In the genomic region with DNA sequence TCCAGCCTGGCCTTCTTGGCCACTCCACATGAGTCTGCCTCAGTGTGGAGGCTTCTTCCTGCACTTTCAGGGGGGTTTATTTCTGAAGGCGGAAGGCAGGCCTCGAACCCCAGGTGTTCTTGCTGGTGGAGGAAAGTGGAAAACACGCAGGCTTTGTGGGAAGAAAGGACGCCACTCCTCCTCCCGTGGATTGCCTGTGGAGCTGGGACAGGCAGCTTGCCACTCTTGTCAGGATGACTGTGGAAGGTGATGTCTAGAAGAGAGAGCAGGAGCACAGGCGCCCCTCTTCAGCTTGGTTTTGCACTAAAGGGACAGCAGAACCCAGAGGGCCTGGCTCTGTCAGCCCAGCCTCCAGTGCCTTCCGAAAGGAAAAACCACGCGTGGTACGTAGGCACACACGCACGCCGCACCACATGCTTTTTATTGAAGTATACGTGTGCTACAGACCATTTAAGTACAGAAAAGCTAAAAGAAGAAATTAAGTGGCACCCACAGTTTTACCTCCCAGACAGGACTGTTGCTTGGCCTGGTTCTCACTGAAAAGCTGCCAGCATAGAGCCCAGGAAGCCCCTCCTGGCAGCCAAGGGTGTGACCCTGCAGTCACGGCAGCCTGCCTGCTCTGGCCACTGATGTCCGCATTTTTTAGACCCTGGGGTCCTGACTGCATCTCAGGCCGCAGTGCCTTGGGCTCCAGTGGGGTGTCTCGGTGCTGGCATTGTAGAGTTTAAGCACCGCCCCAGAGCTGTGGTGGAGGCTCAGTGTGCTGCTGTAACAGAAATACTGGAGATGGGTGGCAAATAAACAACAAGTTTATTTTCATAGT, we compare ENCODE assay signal across 12 cellular contexts. TPM values are rescaled to one million over a fixed set of nuclear protein-coding genes. Genes with fewer than 3 reads are reported as not detected.
DNase-seq lines count a peak whose midpoint lies in the region; ATAC-seq and TF ChIP-seq lines count a peak whose summit lies in the region.
"Had no signal": no experiment of that assay in that cellular context is flagged by ENCODE, and none has a peak within 500 bp of the region (broad histone marks: within the 10 kb centered on the region; RNA-seq: fewer than 3 reads in every experiment).

No MANE protein-coding gene starts in this region.

- no peak overlapping the region for H3K4ac ChIP-seq in mesenchymal stem cell (ENCODE audit: low read depth in 1 of 2, low read length in 2 of 2)

- no peaks in the 10 kb centered on the region for H3K9me3 ChIP-seq in heart right ventricle
- H3K9me3 ChIP-seq in mesenchymal stem cell (ENCODE audit: control insufficient read depth, low read length) = no peaks in the 10 kb centered on the region
- H3K9me3 ChIP-seq in transverse colon = no peaks in the 10 kb centered on the region
- H3K9me3 ChIP-seq: adrenal gland, vagina had no signal

- H2BK12ac ChIP-seq in mesenchymal stem cell (ENCODE audit: low read length in 2 of 2) = no peak overlapping the region

- peak overlapping the region; percentile 99 for H3K27ac Mint-ChIP-seq in activated CD8-positive, alpha-beta T cell treated with anti-CD3 and anti-CD28 coated beads for 36 hours
- H3K27ac Mint-ChIP-seq: mesothelial cell of epicardium had no signal

- no peak overlapping the region for H2BK15ac ChIP-seq in mesenchymal stem cell (ENCODE audit: low read depth, poor library complexity, severe bottlenecking)

- no peak overlapping the region for H4K8ac ChIP-seq in mesenchymal stem cell (ENCODE audit: low read length)

- H2BK120ac ChIP-seq in mesenchymal stem cell (ENCODE audit: low read depth, low read length) = peak overlapping the region; percentile 9

- no peak overlapping the region for H3K9ac ChIP-seq in mesenchymal stem cell (ENCODE audit: low read length)

- no peak overlapping the region for H4K91ac ChIP-seq in mesenchymal stem cell (ENCODE audit: low read length)

- 79 to 85% methylated on average over 19 of the region's 19 CpGs for WGBS in heart right ventricle, 2 donors
- WGBS in mesenchymal stem cell = 96% methylated on average over 19 of the region's 19 CpGs
- 92% methylated on average over 19 of the region's 19 CpGs; no CpG with 5 or more reads in 1 of the 2 donors for WGBS in transverse colon (ENCODE audit: low coverage in 1 of 2), 2 donors

- ATAC-seq in heart right ventricle (no peak), Right ventricle myocardium inferior (no peak)
- ATAC-seq in activated CD8-positive, alpha-beta T cell treated with anti-CD3 and anti-CD28 coated beads for 36 hours = no peak

- in situ Hi-C loops in transverse colon (cut with MboI; ENCODE audit: low pct_ligation_motif_present in 1 of 4, low pct_unique_long_range_greater_than_20kb in 1 of 4, low sequenced_read_pairs in 3 of 4) = no loop called here

- TF ChIP-seq CTCF in heart right ventricle (IDR thresholded peaks at IDR 0.05) = no peak
- TF ChIP-seq CTCF in activated CD8-positive, alpha-beta T cell treated with anti-CD3 and anti-CD28 coated beads for 36 hours (IDR thresholded peaks at IDR 0.05) = no peak
- no peak for TF ChIP-seq CTCF in transverse colon (IDR thresholded peaks at IDR 0.05)

- no peaks in the 10 kb centered on the region for H3K9me3 Mint-ChIP-seq in activated CD8-positive, alpha-beta T cell treated with anti-CD3 and anti-CD28 coated beads for 36 hours
- H3K9me3 Mint-ChIP-seq: mesothelial cell of epicardium had no signal

- peaks cover 84% of the 10 kb centered on the region for H3K4me1 Mint-ChIP-seq in activated CD8-positive, alpha-beta T cell treated with anti-CD3 and anti-CD28 coated beads for 36 hours (ENCODE audit: low read depth)

- H3K36me3 Mint-ChIP-seq in activated CD8-positive, alpha-beta T cell treated with anti-CD3 and anti-CD28 coated beads for 36 hours (ENCODE audit: low read depth) = peaks cover 64% of the 10 kb centered on the region
- H3K36me3 Mint-ChIP-seq: mesothelial cell of epicardium had no signal

- DNase-seq in heart right ventricle (no peak), Right ventricle myocardium inferior (ENCODE audit: missing footprints) (no peak), mesenchymal stem cell (no peak), transverse colon (no peak), CD1c-positive myeloid dendritic cell (ENCODE audit: extremely low spot score) (no peak), globus pallidus (ENCODE audit: low spot score) (no peak), NCI-H1092 treated with DMSO at 0.1 percent for 48 hours (lab: John Stamatoyannopoulos, UW) (no peak)
- no peak for DNase-seq in activated CD8-positive, alpha-beta T cell treated with anti-CD3 and anti-CD28 coated beads for 36 hours
- DNase-seq: adrenal gland, PC-9 had no signal

- H3K4me2 ChIP-seq in mesenchymal stem cell (ENCODE audit: low read length, poor library complexity, severe bottlenecking) = no peak overlapping the region
- H3K4me2 ChIP-seq: PC-9 had no signal

- TF ChIP-seq EP300 in transverse colon (IDR thresholded peaks at IDR 0.05; ENCODE audit: low read depth) = no peak

- no peak overlapping the region for H3K4me3 ChIP-seq in heart right ventricle
- no peak overlapping the region for H3K4me3 ChIP-seq in mesenchymal stem cell (ENCODE audit: insufficient read depth in 1 of 2, low read depth in 1 of 2, low read length in 2 of 2)
- no peak overlapping the region for H3K4me3 ChIP-seq in transverse colon
- H3K4me3 ChIP-seq: adrenal gland, PC-9, vagina had no signal

- H2AK5ac ChIP-seq in mesenchymal stem cell (ENCODE audit: low read length, severe bottlenecking) = no peak overlapping the region

- no peak overlapping the region for H2BK5ac ChIP-seq in mesenchymal stem cell (ENCODE audit: low read depth, low read length, poor library complexity, severe bottlenecking)

- H3K18ac ChIP-seq in mesenchymal stem cell (ENCODE audit: low read depth in 1 of 2, low read length in 2 of 2) = no peak overlapping the region

- no peaks in the 10 kb centered on the region for H3K27me3 Mint-ChIP-seq in activated CD8-positive, alpha-beta T cell treated with anti-CD3 and anti-CD28 coated beads for 36 hours

- H3K4me3 Mint-ChIP-seq in activated CD8-positive, alpha-beta T cell treated with anti-CD3 and anti-CD28 coated beads for 36 hours = peak overlapping the region; percentile 90
- H3K4me3 Mint-ChIP-seq: mesothelial cell of epicardium had no signal

- peaks cover 52 to 100% (median 100%) of the 10 kb centered on the region in 9 donors for H3K4me1 ChIP-seq in heart right ventricle
- H3K4me1 ChIP-seq in mesenchymal stem cell (ENCODE audit: control insufficient read depth, insufficient read depth, low read depth, low read length) = peaks cover 17% of the 10 kb centered on the region
- H3K4me1 ChIP-seq in transverse colon = peaks cover 58 to 100% (median 76%) of the 10 kb centered on the region in 4 donors

- POLR2A ChIA-PET in activated CD8-positive, alpha-beta T cell treated with anti-CD3 and anti-CD28 coated beads for 36 hours (lab: Charles Lee) = interaction anchor here (0.6 to 17.4 kb wide), 15 partner anchors 13 to 141 kb away, joined by 3 to 444 read pairs (median 7); partner anchors contain the start of gene KLF13

- H2AFZ ChIP-seq in mesenchymal stem cell (ENCODE audit: low read depth, low read length) = no peak overlapping the region
- H2AFZ ChIP-seq: PC-9 had no signal

- intact Hi-C loops in heart right ventricle (cut with DNase I) = no loop called here
- intact Hi-C loops in Right ventricle myocardium inferior (cut with DNase I) = no loop called here
- intact Hi-C loops in activated CD8-positive, alpha-beta T cell treated with anti-CD3 and anti-CD28 coated beads for 36 hours (cut with micrococcal nuclease) = loop anchor here (5.0 kb wide), 1 partner anchor 134 kb away; no protein-coding TSS in a partner anchor
- intact Hi-C loops in transverse colon (cut with DNase I; ENCODE audit: low total_unique reads) = no loop called here

- CTCF ChIA-PET in activated CD8-positive, alpha-beta T cell treated with anti-CD3 and anti-CD28 coated beads for 36 hours (lab: Charles Lee) = interaction anchor here (0.8 to 6.4 kb wide), 8 partner anchors 9 to 139 kb away, joined by 3 to 47 read pairs (median 7); no protein-coding TSS in a partner anchor

- H3K27me3 ChIP-seq in heart right ventricle = no peaks in the 10 kb centered on the region
- H3K27me3 ChIP-seq in mesenchymal stem cell (ENCODE audit: control insufficient read depth in 1 of 2, insufficient read depth in 1 of 2, low read length in 2 of 2) = no peaks in the 10 kb centered on the region
- H3K27me3 ChIP-seq in transverse colon = no peaks in the 10 kb centered on the region
- H3K27me3 ChIP-seq: adrenal gland, vagina had no signal

- H3K79me1 ChIP-seq in mesenchymal stem cell (replicated peaks; ENCODE audit: low read length, poor library complexity, severe bottlenecking) = peaks cover 75% of the 10 kb centered on the region

- no peak for TF ChIP-seq POLR2A in transverse colon (IDR thresholded peaks at IDR 0.05)

- H3K36me3 ChIP-seq in heart right ventricle (peaks cover 0 to 27% (median 0%) of the 10 kb centered on the region in 9 donors), mesenchymal stem cell (ENCODE audit: control insufficient read depth in 1 of 2, insufficient read depth in 2 of 2, low read depth in 1 of 2, low read length in 2 of 2) (peaks cover 7 to 32% of the 10 kb centered on the region in 2 experiments), transverse colon (no peaks in the 10 kb centered on the region)

- H3K27ac ChIP-seq in heart right ventricle = peak overlapping the region in 6 of 10 donors; percentile 23 to 95 (median 74)
- H3K27ac ChIP-seq in mesenchymal stem cell (ENCODE audit: low read length, poor library complexity, severe bottlenecking) = no peak overlapping the region
- H3K27ac ChIP-seq in transverse colon = peak overlapping the region; percentile 78 to 86 (median 82)
- H3K27ac ChIP-seq: PC-9 had no signal

- H3K14ac ChIP-seq in mesenchymal stem cell (ENCODE audit: low read length in 2 of 2) = no peak overlapping the region

- no peak overlapping the region for H3K23ac ChIP-seq in mesenchymal stem cell (ENCODE audit: low read length in 2 of 2)

RNA-seq across cellular contexts. Expression of gene KLF13, which starts 21.6 kb away (rescaled TPM):
- total RNA-seq in heart right ventricle (100 to 1,000 TPM in 1 of 10 donors, 10 to 100 TPM in 9; 28.4 to 101 (median 49.4) TPM), Right ventricle myocardium inferior (63.4 TPM), transverse colon (10 to 100 TPM; 39.0 to 81.2 (median 68.8) TPM)
- polyA plus RNA-seq in heart right ventricle = 10 to 100 TPM; 32.9 to 44.0 TPM
- total RNA-seq in activated CD8-positive, alpha-beta T cell treated with anti-CD3 and anti-CD28 coated beads for 36 hours = 100 to 1,000 TPM; 163 to 175 TPM
- 93.2 TPM for polyA plus RNA-seq in mesenchymal stem cell (2013, experiment 1 of 2)
- polyA plus RNA-seq in mesenchymal stem cell (2013, experiment 2 of 2) = 91.8 TPM
